In genomic region chr21:6373253-6373652, GRCh38 we compare ENCODE assay signal across 7 cellular contexts.
DNase-seq lines count a peak whose midpoint lies in the region; ATAC-seq and TF ChIP-seq lines count a peak whose summit lies in the region.
"Not testable (repeated sequence)": the region's sequence is repeated elsewhere in the genome, so short reads cannot be mapped to it uniquely, and the experiment has no call there.

No MANE protein-coding gene starts in this region.

- not testable (repeated sequence) for H3K9ac ChIP-seq in adipocyte (ENCODE audit: low read length)

- not testable (repeated sequence) for H3K4me3 Mint-ChIP-seq in CD4-positive, CD25-positive, alpha-beta regulatory T cell

- H3K4me1 Mint-ChIP-seq in CD4-positive, CD25-positive, alpha-beta regulatory T cell = not testable (repeated sequence)

- WGBS in lung, 2 donors = no CpG with 5 or more reads among the region's 3 CpGs

- peak overlapping the region; percentile 48 for H3K4me3 ChIP-seq in CD4-positive, CD25-positive, alpha-beta regulatory T cell (ENCODE audit: low read depth, low read length)
- H3K4me3 ChIP-seq in HAP-1, lung: not testable (repeated sequence)
- H3K4me3 ChIP-seq in LNCaP clone FGC (ENCODE audit: low read depth, low read length) (peak overlapping the region; percentile 35), adipocyte (ENCODE audit: low read length) (peak overlapping the region; percentile 40)

- not testable (repeated sequence) for H3K36me3 ChIP-seq in CD4-positive, CD25-positive, alpha-beta regulatory T cell (ENCODE audit: control insufficient read depth, insufficient read depth, low read length); HAP-1 (replicated peaks); adipocyte (ENCODE audit: control insufficient read depth, insufficient read depth, low read length, severe bottlenecking); lung (ENCODE audit: control insufficient read depth in 2 of 2, insufficient read depth in 2 of 2, low read length in 2 of 2)

- not testable (repeated sequence) for DNase-seq in CD4-positive, CD25-positive, alpha-beta regulatory T cell; LNCaP clone FGC (ENCODE audit: low read depth); epithelial cell of prostate (ENCODE audit: low read depth, low spot score)
- DNase-seq in HAP-1 (ENCODE audit: low spot score in 2 of 2) = peak; percentile 5 to 6
- peak; percentile 3 for DNase-seq in RPMI8226
- peak; percentile 14 for DNase-seq in adipocyte (ENCODE audit: low read depth)
- DNase-seq in lung (ENCODE audit: low spot score) = peak; percentile 17

- not testable (repeated sequence) for H3K9me3 Mint-ChIP-seq in CD4-positive, CD25-positive, alpha-beta regulatory T cell

- not testable (repeated sequence) for TF ChIP-seq CTCF in LNCaP clone FGC (IDR thresholded peaks at IDR 0.05; ENCODE audit: control insufficient read depth, extremely low read depth, insufficient read depth); lung (IDR thresholded peaks at IDR 0.05; ENCODE audit: control extremely low read depth, extremely low read depth)

- H3K27me3 Mint-ChIP-seq in CD4-positive, CD25-positive, alpha-beta regulatory T cell = not testable (repeated sequence)

- ATAC-seq in CD4-positive, CD25-positive, alpha-beta regulatory T cell (ENCODE audit: low read depth in 2 of 2); lung (ENCODE audit: insufficient read depth, low FRiP score): not testable (repeated sequence)

- H3K27ac Mint-ChIP-seq in CD4-positive, CD25-positive, alpha-beta regulatory T cell = not testable (repeated sequence)

- H3K27me3 ChIP-seq in CD4-positive, CD25-positive, alpha-beta regulatory T cell (ENCODE audit: control insufficient read depth, insufficient read depth, low read length); HAP-1 (ENCODE audit: low read depth); adipocyte (replicated peaks; ENCODE audit: control insufficient read depth, insufficient read depth, low read length); lung (ENCODE audit: control insufficient read depth, insufficient read depth): not testable (repeated sequence)

- in situ Hi-C loops in HAP-1 (cut with MboI; ENCODE audit: low sequenced_read_pairs) = not testable (repeated sequence)

- not testable (repeated sequence) for H3K4me1 ChIP-seq in CD4-positive, CD25-positive, alpha-beta regulatory T cell (ENCODE audit: control insufficient read depth, insufficient read depth, low read length, poor library complexity, severe bottlenecking); HAP-1; adipocyte (ENCODE audit: control insufficient read depth, insufficient read depth, low read length); lung (ENCODE audit: control insufficient read depth in 2 of 2, insufficient read depth in 2 of 2, low read length in 2 of 2)

- not testable (repeated sequence) for H3K9me3 ChIP-seq in CD4-positive, CD25-positive, alpha-beta regulatory T cell (ENCODE audit: control insufficient read depth in 2 of 2, low read length in 2 of 2); HAP-1; adipocyte (ENCODE audit: control insufficient read depth, low read length); lung (ENCODE audit: control insufficient read depth in 2 of 2, insufficient read depth in 1 of 2, low read length in 1 of 2)

- not testable (repeated sequence) for H3K36me3 Mint-ChIP-seq in CD4-positive, CD25-positive, alpha-beta regulatory T cell

- peak overlapping the region; percentile 14 for H3K27ac ChIP-seq in CD4-positive, CD25-positive, alpha-beta regulatory T cell (ENCODE audit: insufficient read depth, low read length, poor library complexity, severe bottlenecking)
- H3K27ac ChIP-seq in epithelial cell of prostate = peak overlapping the region; percentile 43
- H3K27ac ChIP-seq in lung (ENCODE audit: low read depth in 1 of 2, low read length in 1 of 2) = not testable (repeated sequence)
